Comparison of ENCODE assay signal across 1 cellular context in genomic region chr7:34069676-34070075, GRCh38.
TF ChIP-seq lines count a peak whose summit lies in the region.

No MANE protein-coding gene starts in this region.

TF ChIP-seq in WTC11, 78 proteins besides CTCF, POLR2A, EP300 and RAD21 (continued from another document):
- TF ChIP-seq PRDM15 (CRISPR knock-in tag; IDR thresholded peaks at IDR 0.05) (no peak), AR (CRISPR knock-in tag; IDR thresholded peaks at IDR 0.05) (no peak), USF2 (CRISPR knock-in tag; IDR thresholded peaks at IDR 0.05) (no peak), RORB (CRISPR knock-in tag; IDR thresholded peaks at IDR 0.05) (no peak), STAT6 (CRISPR knock-in tag; conservative IDR thresholded peaks at IDR 0.05; ENCODE audit: low read depth) (no peak), ZNF671 (CRISPR knock-in tag; IDR thresholded peaks at IDR 0.05) (no peak)
